In the genomic region with DNA sequence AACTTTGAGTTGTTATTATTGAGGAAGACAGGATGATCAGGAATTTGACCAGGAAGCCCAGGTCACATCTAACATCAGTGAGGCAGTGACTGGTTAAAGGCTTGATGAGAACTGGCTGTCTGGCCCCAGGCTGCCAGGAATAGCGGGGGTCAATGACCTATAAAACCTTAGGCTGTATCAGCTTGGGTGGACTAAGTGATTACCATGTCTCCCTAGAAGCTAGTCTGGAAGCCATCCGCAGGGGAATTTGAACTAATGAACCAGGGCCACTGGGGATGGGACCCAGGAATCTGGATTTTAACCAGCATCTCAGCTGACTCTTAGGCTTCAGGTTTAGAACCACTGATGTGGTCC, we compare ENCODE assay signal across 16 cellular contexts. TPM values are rescaled to one million over a fixed set of nuclear protein-coding genes. Genes with fewer than 3 reads are reported as not detected.
DNase-seq lines count a peak whose midpoint lies in the region; ATAC-seq and TF ChIP-seq lines count a peak whose summit lies in the region.
"Had no signal": no experiment of that assay in that cellular context is flagged by ENCODE, and none has a peak within 500 bp of the region (broad histone marks: within the 10 kb centered on the region; RNA-seq: fewer than 3 reads in every experiment).

No MANE protein-coding gene starts in this region.

- ATAC-seq in IMR-90 (ENCODE audit: low read depth) (no peak), HG02973 (IDR thresholded peaks at IDR 0.05; ENCODE audit: unreplicated experiment) (no peak), GM18502 (IDR thresholded peaks at IDR 0.05; ENCODE audit: poor library complexity, unreplicated experiment) (no peak)
- ATAC-seq: activated T-helper 17 cell treated with anti-CD3 and anti-CD28 coated beads, Interleukin-2, amount 50 U/mL, for 72 hours had no signal

- H3K4me2 ChIP-seq in IMR-90 (ENCODE audit: low read depth, low read length) = no peak overlapping the region

- no peak overlapping the region for H3K56ac ChIP-seq in IMR-90 (ENCODE audit: extremely low read depth, insufficient read depth, low read length)

- no peak overlapping the region for H3K23ac ChIP-seq in IMR-90 (ENCODE audit: low read depth, low read length)

- H4K91ac ChIP-seq in IMR-90 (ENCODE audit: insufficient read depth, low read depth, low read length) = no peak overlapping the region

- H3K27ac Mint-ChIP-seq in nephron progenitor cell = peak overlapping the region; percentile 71
- H3K27ac Mint-ChIP-seq: activated CD4-positive, alpha-beta memory T cell treated with anti-CD3 and anti-CD28 coated beads, Interleukin-2, amount 10 ng/mL, durations not matched to agents 7 days and 5 days; activated T-helper 17 cell treated with anti-CD3 and anti-CD28 coated beads, Interleukin-2, amount 50 U/mL, for 72 hours; B cell; IgD-negative memory B cell; stimulated activated effector memory CD8-positive, alpha-beta T cell treated with anti-CD3 and anti-CD28 coated beads, Interleukin-12 subunit alpha, Interleukin-12 subunit beta, amount 100 ng/mL, for 72 hours had no signal

- TF ChIP-seq RAD21 in IMR-90 (IDR thresholded peaks at IDR 0.05; ENCODE audit: low read length) = no peak

- H3K4me1 ChIP-seq in IMR-90 (ENCODE audit: control insufficient read depth, insufficient read depth, low read length) (no peaks in the 10 kb centered on the region), esophagus muscularis mucosa (peaks cover 4 to 70% (median 64%) of the 10 kb centered on the region in 4 donors), testis (peaks cover 7% of the 10 kb centered on the region), SJCRH30 (peaks cover 6% of the 10 kb centered on the region; the same call in 1 of the 2 replicates)

- WGBS in IMR-90 (ENCODE audit: extremely low coverage in 2 of 2, insufficient read length in 1 of 2), 2 experiments = 100% methylated on average over 1 of the region's 2 CpGs; no CpG with 5 or more reads in 1 of the 2 experiments
- 86% methylated on average over 2 of the region's 2 CpGs for WGBS in esophagus muscularis mucosa
- WGBS in testis, 2 donors = 62 to 78% methylated on average over 2 of the region's 2 CpGs

- no peak overlapping the region for H3K9ac ChIP-seq in IMR-90 (ENCODE audit: low read depth, low read length)

- no peaks in the 10 kb centered on the region for H3K27me3 ChIP-seq in IMR-90 (ENCODE audit: control insufficient read depth, insufficient read depth, low read length)
- no peaks in the 10 kb centered on the region for H3K27me3 ChIP-seq in esophagus muscularis mucosa
- no peaks in the 10 kb centered on the region for H3K27me3 ChIP-seq in testis
- H3K27me3 ChIP-seq in SJCRH30 = peaks cover 4% of the 10 kb centered on the region; the same call in 1 of the 2 replicates

- peaks cover 30% of the 10 kb centered on the region for H3K4me1 Mint-ChIP-seq in nephron progenitor cell
- H3K4me1 Mint-ChIP-seq: activated CD4-positive, alpha-beta memory T cell treated with anti-CD3 and anti-CD28 coated beads, Interleukin-2, amount 10 ng/mL, durations not matched to agents 7 days and 5 days; activated T-helper 17 cell treated with anti-CD3 and anti-CD28 coated beads, Interleukin-2, amount 50 U/mL, for 72 hours; B cell; IgD-negative memory B cell; stimulated activated effector memory CD8-positive, alpha-beta T cell treated with anti-CD3 and anti-CD28 coated beads, Interleukin-12 subunit alpha, Interleukin-12 subunit beta, amount 100 ng/mL, for 72 hours had no signal

- H3K9me3 Mint-ChIP-seq in nephron progenitor cell = no peaks in the 10 kb centered on the region
- H3K9me3 Mint-ChIP-seq: activated CD4-positive, alpha-beta memory T cell treated with anti-CD3 and anti-CD28 coated beads, Interleukin-2, amount 10 ng/mL, durations not matched to agents 7 days and 5 days; activated T-helper 17 cell treated with anti-CD3 and anti-CD28 coated beads, Interleukin-2, amount 50 U/mL, for 72 hours; IgD-negative memory B cell; stimulated activated effector memory CD8-positive, alpha-beta T cell treated with anti-CD3 and anti-CD28 coated beads, Interleukin-12 subunit alpha, Interleukin-12 subunit beta, amount 100 ng/mL, for 72 hours had no signal

- no peak overlapping the region for H3K4me3 Mint-ChIP-seq in nephron progenitor cell
- H3K4me3 Mint-ChIP-seq: activated CD4-positive, alpha-beta memory T cell treated with anti-CD3 and anti-CD28 coated beads, Interleukin-2, amount 10 ng/mL, durations not matched to agents 7 days and 5 days; activated T-helper 17 cell treated with anti-CD3 and anti-CD28 coated beads, Interleukin-2, amount 50 U/mL, for 72 hours; B cell; IgD-negative memory B cell; stimulated activated effector memory CD8-positive, alpha-beta T cell treated with anti-CD3 and anti-CD28 coated beads, Interleukin-12 subunit alpha, Interleukin-12 subunit beta, amount 100 ng/mL, for 72 hours had no signal

- DNase-seq in IMR-90 = no peak
- no peak for DNase-seq in esophagus muscularis mucosa (ENCODE audit: extremely low spot score)
- no peak for DNase-seq in nephron progenitor cell
- DNase-seq in testis = no peak
- no peak for DNase-seq in CD1c-positive myeloid dendritic cell (ENCODE audit: extremely low spot score)
- no peak for DNase-seq in SJCRH30
- DNase-seq: activated CD4-positive, alpha-beta memory T cell treated with anti-CD3 and anti-CD28 coated beads, Interleukin-2, amount 10 ng/mL, durations not matched to agents 7 days and 5 days; DMS 273 treated with DMSO at 0.1 percent for 48 hours; effector CD8-positive, alpha-beta T cell; foreskin melanocyte had no signal

- H3K4ac ChIP-seq in IMR-90 (ENCODE audit: low read depth, low read length) = no peak overlapping the region

- H3K79me1 ChIP-seq in IMR-90 (ENCODE audit: low read depth in 1 of 2, low read length in 2 of 2) = no peaks in the 10 kb centered on the region

- no peak overlapping the region for H3K18ac ChIP-seq in IMR-90 (ENCODE audit: low read depth, low read length)

- H3K9me1 ChIP-seq in IMR-90 (ENCODE audit: insufficient read depth, low read length) = no peaks in the 10 kb centered on the region

- no peaks in the 10 kb centered on the region for H3K36me3 Mint-ChIP-seq in nephron progenitor cell (ENCODE audit: low read depth)
- H3K36me3 Mint-ChIP-seq: IgD-negative memory B cell; stimulated activated effector memory CD8-positive, alpha-beta T cell treated with anti-CD3 and anti-CD28 coated beads, Interleukin-12 subunit alpha, Interleukin-12 subunit beta, amount 100 ng/mL, for 72 hours had no signal

- no peaks in the 10 kb centered on the region for H4K20me1 ChIP-seq in IMR-90 (ENCODE audit: insufficient read depth, low read length)

- no peak for TF ChIP-seq POLR2A in IMR-90 (IDR thresholded peaks at IDR 0.05; ENCODE audit: low read depth, low read length)
- no peak for TF ChIP-seq POLR2A in esophagus muscularis mucosa (IDR thresholded peaks at IDR 0.05; ENCODE audit: low read depth)
- TF ChIP-seq POLR2A in testis (IDR thresholded peaks at IDR 0.05) = no peak

- in situ Hi-C loops in IMR-90 (cut with MboI; ENCODE audit: low sequenced_read_pairs) = no loop called here

- dilution Hi-C loops in IMR-90 (cut with HindIII; ENCODE audit: low sequenced_read_pairs, unreplicated experiment) = no loop called here

- H4K8ac ChIP-seq in IMR-90 (ENCODE audit: low read depth in 2 of 2, low read length in 2 of 2) = no peak overlapping the region

- H2BK5ac ChIP-seq in IMR-90 (ENCODE audit: low read depth, low read length, poor library complexity, severe bottlenecking) = no peak overlapping the region

- no peak overlapping the region for H2AK5ac ChIP-seq in IMR-90 (ENCODE audit: low read depth, low read length)

- 0 out of 2 replicates have a peak overlapping the region, but pooled peaks have one; percentile 10 for H3K14ac ChIP-seq in IMR-90 (replicated peaks; ENCODE audit: low read depth, low read length)

- H2AK9ac ChIP-seq in IMR-90 (replicated peaks; ENCODE audit: low read depth, low read length, poor library complexity) = no peak overlapping the region

- H2BK120ac ChIP-seq in IMR-90 (ENCODE audit: low read depth, low read length) = 0 out of 2 replicates have a peak overlapping the region, but pooled peaks have one; percentile 6

- H3K9me3 ChIP-seq in IMR-90 (ENCODE audit: control insufficient read depth, insufficient read depth, low read length) (no peaks in the 10 kb centered on the region), esophagus muscularis mucosa (no peaks in the 10 kb centered on the region), testis (no peaks in the 10 kb centered on the region), SJCRH30 (replicated peaks) (no peaks in the 10 kb centered on the region)

- no peak overlapping the region for H3K4me3 ChIP-seq in IMR-90 (ENCODE audit: insufficient read depth, low read depth, low read length)
- H3K4me3 ChIP-seq in esophagus muscularis mucosa = no peak overlapping the region
- H3K4me3 ChIP-seq in testis = no peak overlapping the region
- H3K4me3 ChIP-seq in SJCRH30 = no peak overlapping the region

- H3K27me3 Mint-ChIP-seq in nephron progenitor cell (ENCODE audit: low read depth, poor library complexity) = no peaks in the 10 kb centered on the region
- H3K27me3 Mint-ChIP-seq: activated CD4-positive, alpha-beta memory T cell treated with anti-CD3 and anti-CD28 coated beads, Interleukin-2, amount 10 ng/mL, durations not matched to agents 7 days and 5 days; IgD-negative memory B cell had no signal

- no peak for TF ChIP-seq EP300 in esophagus muscularis mucosa (IDR thresholded peaks at IDR 0.05)

- POLR2A ChIA-PET in IMR-90 (lab: Charles Lee; ENCODE audit: unreplicated experiment) = no interaction called here

- H2BK20ac ChIP-seq in IMR-90 (ENCODE audit: low read depth, low read length) = peak overlapping the region; percentile 52; the same call in 1 of the 2 replicates

- H3K36me3 ChIP-seq in IMR-90 (ENCODE audit: control insufficient read depth, insufficient read depth, low read length) = no peaks in the 10 kb centered on the region
- H3K36me3 ChIP-seq in esophagus muscularis mucosa = no peaks in the 10 kb centered on the region
- no peaks in the 10 kb centered on the region for H3K36me3 ChIP-seq in testis (ENCODE audit: low read depth, missing control alignments)
- H3K36me3 ChIP-seq in SJCRH30 = no peaks in the 10 kb centered on the region

- intact Hi-C loops in IMR-90 (cut with micrococcal nuclease) = no loop called here
- intact Hi-C loops in esophagus muscularis mucosa (cut with DNase I) = loop anchor here (5.0 kb wide), 1 partner anchor 44 kb away; no protein-coding TSS in a partner anchor
- intact Hi-C loops in testis (cut with DNase I; ENCODE audit: low total_unique reads) = no loop called here

- H2AFZ ChIP-seq in IMR-90 (replicated peaks; ENCODE audit: low read length, poor library complexity) = no peak overlapping the region

- no peak overlapping the region for H4K5ac ChIP-seq in IMR-90 (ENCODE audit: low read depth, low read length)

- BruUV-seq in IMR-90 (replicated peaks; lab: Mats Ljungman, UMichigan) = no TSS peak

- peak overlapping the region; percentile 61; the same call in 1 of the 3 replicates for H2BK15ac ChIP-seq in IMR-90 (ENCODE audit: low read depth, low read length)

- TF ChIP-seq CTCF in IMR-90 (conservative IDR thresholded peaks at IDR 0.05; ENCODE audit: low read depth, low read length) (no peak), esophagus muscularis mucosa (IDR thresholded peaks at IDR 0.05) (no peak), nephron progenitor cell (IDR thresholded peaks at IDR 0.05) (no peak), testis (IDR thresholded peaks at IDR 0.05) (no peak)

- CTCF ChIA-PET in IMR-90 (lab: Yijun Ruan, JAX) = interaction anchor here (2.9 kb wide), 1 partner anchor 13 kb away, joined by 11 read pairs; no protein-coding TSS in a partner anchor

- H3K27ac ChIP-seq in IMR-90 (ENCODE audit: insufficient read depth, low read length) (no peak overlapping the region), esophagus muscularis mucosa (replicated peaks in 1 of 4) (peak overlapping the region; percentile 82 to 90 (median 89)), testis (peak overlapping the region; percentile 75 to 90), SJCRH30 (no peak overlapping the region)

RNA-seq across cellular contexts. Expression of a gene that starts 56.6 kb away (rescaled TPM):
- total RNA-seq in IMR-90 (2012; rRNA removed) = 18.8 and 32.8 TPM in 2 replicates
- polyA plus RNA-seq in IMR-90 (2012; rRNA removed) = 16.8 and 20.0 TPM in 2 replicates
- polyA plus RNA-seq in IMR-90 (2012; cell fraction: cytosol; rRNA removed) = 5.1 and 9.8 TPM in 2 replicates
- 1.6 and 14.7 TPM in 2 replicates for polyA plus RNA-seq in IMR-90 (2012; cell fraction: nucleus; rRNA removed; ENCODE audit: low replicate concordance)
- total RNA-seq in esophagus muscularis mucosa = 10 to 100 TPM; 19.1 to 29.4 (median 22.7) TPM
- 10 to 100 TPM; 14.5 to 15.8 TPM for total RNA-seq in testis
- 32.9 TPM for polyA plus RNA-seq in testis (ENCODE audit: insufficient read depth, low read depth, low replicate concordance)
- total RNA-seq in SJCRH30 (2014; rRNA removed; shearing (Covaris generic)) = 18.8 and 20.6 TPM in 2 replicates

Comparison
In these comparisons a context has a peak if more than half of its experiments do, and no peak if none do; other contexts are left out.
1. H3K27ac ChIP-seq: peak in esophagus muscularis mucosa (4 of 4) and testis (2 of 2); none in IMR-90 (single experiment) and SJCRH30 (single experiment).